8 cellular contexts compared by ENCODE assay signal in genomic region chr2:42663828-42664227, GRCh38.
A peak's percentile ranks its signal among the peaks of the same experiment; 100 is the strongest.
DNase-seq lines count a peak whose midpoint lies in the region; ATAC-seq and TF ChIP-seq lines count a peak whose summit lies in the region.
"Had no signal": no experiment of that assay in that cellular context is flagged by ENCODE, and none has a peak within 500 bp of the region (broad histone marks: within the 10 kb centered on the region; RNA-seq: fewer than 3 reads in every experiment).

No MANE protein-coding gene starts in this region.

- peak overlapping the region in 8 of 10 donors; percentile 0 to 67 (median 48) for H3K4me3 Mint-ChIP-seq in naive thymus-derived CD8-positive, alpha-beta T cell

- H3K4me1 Mint-ChIP-seq in naive thymus-derived CD8-positive, alpha-beta T cell, result peaks cover 8 to 31% (median 26%) of the 10 kb centered on the region in 4 donors

- intact Hi-C loops in dorsolateral prefrontal cortex (cut with DNase I), result loop anchor here (2.0 to 5.0 kb wide), 4 partner anchors 148 to 169 kb away; no protein-coding TSS in a partner anchor

- peaks cover 0 to 12% (median 7%) of the 10 kb centered on the region in 3 donors for H3K36me3 Mint-ChIP-seq in naive thymus-derived CD8-positive, alpha-beta T cell

- peak overlapping the region in 9 of 10 donors; percentile 18 to 91 (median 82) for H3K27ac Mint-ChIP-seq in naive thymus-derived CD8-positive, alpha-beta T cell

- no peaks in the 10 kb centered on the region for H3K27me3 Mint-ChIP-seq in naive thymus-derived CD8-positive, alpha-beta T cell

- TF ChIP-seq CTCF in dorsolateral prefrontal cortex (IDR thresholded peaks at IDR 0.05 in 54 of 56, conservative IDR thresholded peaks at IDR 0.05 in 2 of 56; ENCODE audit: low read depth in 1 of 56, partially characterized antibody in 56 of 56), result no peak

- POLR2A ChIA-PET in naive thymus-derived CD8-positive, alpha-beta T cell (lab: Charles Lee), result interaction anchor here (1.0 kb wide), 1 partner anchor 150 kb away, joined by 4 read pairs; no protein-coding TSS in a partner anchor

- no peaks in the 10 kb centered on the region for H3K9me3 Mint-ChIP-seq in naive thymus-derived CD8-positive, alpha-beta T cell

- ATAC-seq in GM19043 (IDR thresholded peaks at IDR 0.05; ENCODE audit: low read depth, unreplicated experiment) (peak; percentile 77), HG02840 (IDR thresholded peaks at IDR 0.05; ENCODE audit: low FRiP score, unreplicated experiment) (peak; percentile 41)
- peak in 1 of 2 donors; percentile 24 for ATAC-seq in naive thymus-derived CD8-positive, alpha-beta T cell

- H3K27me3 ChIP-seq in dorsolateral prefrontal cortex, result no peaks in the 10 kb centered on the region
- H3K27me3 ChIP-seq: stomach had no signal

- DNase-seq in NOMO-1 treated with dmso at 0.1 percent for 144 hours (lab: John Stamatoyannopoulos, UW; ENCODE audit: unreplicated experiment), result peak; percentile 61
- DNase-seq in naive thymus-derived CD8-positive, alpha-beta T cell, result peak in 1 of 10 donors; percentile 15
- DNase-seq in activated CD4-positive, alpha-beta T cell treated with anti-CD3 and anti-CD28 coated beads, Interleukin-2, amount 50 U/mL, for 4 hours, result no peak
- DNase-seq in NCI-H748 (lab: John Stamatoyannopoulos, UW; ENCODE audit: unreplicated experiment), result no peak
- DNase-seq in dorsolateral prefrontal cortex, result no peak

- peak overlapping the region in 5 of 59 donors; percentile 12 to 52 (median 13) for H3K27ac ChIP-seq in dorsolateral prefrontal cortex
- H3K27ac ChIP-seq: stomach had no signal

- H3K4me3 ChIP-seq in dorsolateral prefrontal cortex, result no peak overlapping the region
- H3K4me3 ChIP-seq: stomach had no signal
